10 cellular contexts compared by ENCODE assay signal in genomic region chr3:122067214-122067550, GRCh38. TPM values are rescaled to one million over a fixed set of nuclear protein-coding genes. Genes with fewer than 3 reads are reported as not detected.
DNase-seq lines count a peak whose midpoint lies in the region; ATAC-seq, FAIRE-seq and TF ChIP-seq lines count a peak whose summit lies in the region.
"Had no signal": no experiment of that assay in that cellular context is flagged by ENCODE, and none has a peak within 500 bp of the region (broad histone marks: within the 10 kb centered on the region; RNA-seq: fewer than 3 reads in every experiment).

No MANE protein-coding gene starts in this region.

- H4K20me1 ChIP-seq in HepG2 (ENCODE audit: insufficient read depth, low read length), result no peaks in the 10 kb centered on the region

- ATAC-seq in GM19328 (IDR thresholded peaks at IDR 0.05; ENCODE audit: unreplicated experiment), result peak; percentile 41
- peak; percentile 58 for ATAC-seq in HG03066 (IDR thresholded peaks at IDR 0.05; ENCODE audit: low read depth, unreplicated experiment)
- no peak for ATAC-seq in HepG2

- no peak overlapping the region for H2AFZ ChIP-seq in HepG2 (ENCODE audit: low read length)

- CTCF ChIA-PET in HepG2 (lab: Yijun Ruan, JAX; ENCODE audit: low intra/inter-chr PET ratio, low total read pairs), result no interaction called here

- no peak for TF ChIP-seq RAD21 in HepG2 (CRISPR knock-in tag; IDR thresholded peaks at IDR 0.05)

- POLR2A ChIA-PET in HepG2 (lab: Yijun Ruan, JAX), result no interaction called here

- no peaks in the 10 kb centered on the region for H3K79me2 ChIP-seq in HepG2 (ENCODE audit: insufficient read depth, low read length)

- H3K4me3 ChIP-seq in HepG2 (replicated peaks in 1 of 3; ENCODE audit: insufficient read depth in 1 of 3, low read depth in 2 of 3, low read length in 3 of 3), result no peak overlapping the region

- no TSS peak for BruUV-seq in HepG2 (replicated peaks; lab: Mats Ljungman, UMichigan)

- no peaks in the 10 kb centered on the region for H3K9me3 ChIP-seq in HepG2 (ENCODE audit: low read length)

- no peaks in the 10 kb centered on the region for H3K36me3 ChIP-seq in HepG2 (replicated peaks in 1 of 2; ENCODE audit: control insufficient read depth in 1 of 2, insufficient read depth in 2 of 2, low read length in 2 of 2)

- H3K9ac ChIP-seq in HepG2 (ENCODE audit: insufficient read depth, low read depth, low read length), result no peak overlapping the region

- intact Hi-C loops in HepG2 (cut with micrococcal nuclease; ENCODE audit: unreplicated experiment), result no loop called here

- TF ChIP-seq EP300 in HepG2 (IDR thresholded peaks at IDR 0.05; ENCODE audit: low read depth in 2 of 2, low read length in 2 of 2) (no peak), HepG2 (CRISPR knock-in tag; IDR thresholded peaks at IDR 0.05; ENCODE audit: borderline replicate concordance) (no peak)

- no peak for TF ChIP-seq POLR2A in HepG2 (IDR thresholded peaks at IDR 0.05; ENCODE audit: insufficient read depth in 1 of 2, low read depth in 2 of 2, low read length in 2 of 2)

- 49% methylated on average over 5 of the region's 5 CpGs for WGBS in HepG2 (ENCODE audit: low lambda C conversion rate)

- no peak overlapping the region for H3K4me2 ChIP-seq in HepG2 (ENCODE audit: low read depth, low read length)

- TF ChIP-seq CTCF in HepG2 (CRISPR knock-in tag; IDR thresholded peaks at IDR 0.05), result no peak

- H3K27ac ChIP-seq in HepG2 (ENCODE audit: extremely low read length, insufficient read depth, low read length), result no peak overlapping the region

- no peaks in the 10 kb centered on the region for H3K4me1 ChIP-seq in HepG2 (ENCODE audit: insufficient read depth, low read length)

- H3K27me3 ChIP-seq in HepG2 (ENCODE audit: control insufficient read depth in 1 of 2, insufficient read depth in 2 of 2, low read length in 2 of 2), result 0 out of 5 replicates have a peak, but pooled peaks cover 0 to 4% of the 10 kb centered on the region in 2 experiments

- no peak for FAIRE-seq in HepG2 (lab: Jason Lieb, UNC)

- in situ Hi-C loops in HepG2 (cut with HindIII; ENCODE audit: extremely low pct_ligation_motif_present, low pct_unique_long_range_greater_than_20kb), result no loop called here

- DNase-seq in AML-193 (lab: John Stamatoyannopoulos, UW) (peak; percentile 95 to 96), SIG-M5 (lab: John Stamatoyannopoulos, UW) (peak; percentile 71), HepG2 (ENCODE audit: low spot score) (no peak), mesenteric fat pad (ENCODE audit: low spot score) (no peak), dermis blood vessel endothelial cell (no peak), HuH-7 (ENCODE audit: low spot score) (no peak)
- DNase-seq: activated effector memory CD4-positive, alpha-beta T cell treated with Interleukin-2 at 50 U/mL for 16 hours; NCI-H2227 treated with DMSO at 0.1 percent for 48 hours had no signal

TF ChIP-seq in HepG2, 621 proteins besides CTCF, POLR2A, EP300 and RAD21 (continues in another document):
- TF ChIP-seq, protein P1, sequence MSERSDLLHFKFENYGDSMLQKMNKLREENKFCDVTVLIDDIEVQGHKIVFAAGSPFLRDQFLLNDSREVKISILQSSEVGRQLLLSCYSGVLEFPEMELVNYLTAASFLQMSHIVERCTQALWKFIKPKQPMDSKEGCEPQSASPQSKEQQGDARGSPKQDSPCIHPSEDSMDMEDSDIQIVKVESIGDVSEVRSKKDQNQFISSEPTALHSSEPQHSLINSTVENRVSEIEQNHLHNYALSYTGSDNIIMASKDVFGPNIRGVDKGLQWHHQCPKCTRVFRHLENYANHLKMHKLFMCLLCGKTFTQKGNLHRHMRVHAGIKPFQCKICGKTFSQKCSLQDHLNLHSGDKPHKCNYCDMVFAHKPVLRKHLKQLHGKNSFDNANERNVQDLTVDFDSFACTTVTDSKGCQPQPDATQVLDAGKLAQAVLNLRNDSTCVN (CRISPR knock-in tag; IDR thresholded peaks at IDR 0.05; ENCODE audit: borderline replicate concordance), result no peak
- TF ChIP-seq MYC (CRISPR knock-in tag; IDR thresholded peaks at IDR 0.05; ENCODE audit: borderline replicate concordance) (no peak), SIN3A (IDR thresholded peaks at IDR 0.05; ENCODE audit: borderline replicate concordance, low read depth, low read length) (no peak), SMC3 (IDR thresholded peaks at IDR 0.05; ENCODE audit: low read length) (no peak), TRIM22 (IDR thresholded peaks at IDR 0.05) (no peak), KDM5B (CRISPR knock-in tag; IDR thresholded peaks at IDR 0.05; ENCODE audit: borderline replicate concordance) (no peak)
- TF ChIP-seq, protein P2, sequence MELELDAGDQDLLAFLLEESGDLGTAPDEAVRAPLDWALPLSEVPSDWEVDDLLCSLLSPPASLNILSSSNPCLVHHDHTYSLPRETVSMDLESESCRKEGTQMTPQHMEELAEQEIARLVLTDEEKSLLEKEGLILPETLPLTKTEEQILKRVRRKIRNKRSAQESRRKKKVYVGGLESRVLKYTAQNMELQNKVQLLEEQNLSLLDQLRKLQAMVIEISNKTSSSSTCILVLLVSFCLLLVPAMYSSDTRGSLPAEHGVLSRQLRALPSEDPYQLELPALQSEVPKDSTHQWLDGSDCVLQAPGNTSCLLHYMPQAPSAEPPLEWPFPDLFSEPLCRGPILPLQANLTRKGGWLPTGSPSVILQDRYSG (CRISPR knock-in tag; IDR thresholded peaks at IDR 0.05), result no peak

RNA-seq across cellular contexts. Expression of gene CD86, which starts 12.0 kb away (rescaled TPM):
- total RNA-seq in HepG2 (2016; rRNA removed; fragmentation: Illumina TruSeq; extraction: Trizol) (not detected in 2 replicates), mesenteric fat pad (15.4 TPM), dermis blood vessel endothelial cell (not detected in 2 replicates)
- not detected in 2 replicates for total RNA-seq in HepG2 (2016; cell fraction: cytosol; rRNA removed; fragmentation: Illumina TruSeq; extraction: Trizol; ENCODE audit: low read depth)
- not detected in 2 replicates for total RNA-seq in HepG2 (2016; cell fraction: insoluble cytoplasmic fraction; rRNA removed; fragmentation: Illumina TruSeq; extraction: Trizol)
- not detected in 2 replicates for total RNA-seq in HepG2 (2016; cell fraction: membrane; rRNA removed; fragmentation: Illumina TruSeq; extraction: Trizol)
- total RNA-seq in HepG2 (2016; cell fraction: nucleus; rRNA removed; fragmentation: Illumina TruSeq; extraction: Trizol), result not detected in 2 replicates
- not detected in 2 replicates for polyA plus RNA-seq in HepG2 (2011; rRNA removed)
- not detected in 2 replicates for polyA plus RNA-seq in HepG2 (2011; cell fraction: cytosol; rRNA removed)
- not detected in 2 replicates for polyA plus RNA-seq in HepG2 (2011; cell fraction: nucleus; rRNA removed)
- polyA plus RNA-seq in HepG2 (2012), result not detected in 2 replicates
- not detected in 2 replicates for polyA plus RNA-seq in HepG2 (2016; cell fraction: cytosol; fragmentation: Illumina TruSeq; extraction: Trizol; ENCODE audit: low read depth)
- not detected in 2 replicates for polyA plus RNA-seq in HepG2 (2016; cell fraction: insoluble cytoplasmic fraction; fragmentation: Illumina TruSeq; extraction: Trizol; ENCODE audit: low read depth)
- not detected in 2 replicates for polyA plus RNA-seq in HepG2 (2016; cell fraction: membrane; fragmentation: Illumina TruSeq; extraction: Trizol; ENCODE audit: low read depth)
- not detected in 2 replicates for polyA plus RNA-seq in HepG2 (2016; cell fraction: nucleus; fragmentation: Illumina TruSeq; extraction: Trizol; ENCODE audit: insufficient read depth, low read depth)
- polyA minus RNA-seq in HepG2 (2011; rRNA and poly(A)+ RNA removed; ENCODE audit: low replicate concordance), result not detected in 2 replicates
- polyA minus RNA-seq in HepG2 (2011; cell fraction: cytosol; rRNA and poly(A)+ RNA removed), result not detected in 2 replicates
- polyA minus RNA-seq in HepG2 (2011; cell fraction: nucleus; rRNA and poly(A)+ RNA removed), result not detected in 2 replicates

RNA-seq across cellular contexts. Expression of gene ILDR1, which starts 45.1 kb away (rescaled TPM):
- total RNA-seq in HepG2 (2016; rRNA removed; fragmentation: Illumina TruSeq; extraction: Trizol) (not detected in 2 replicates), mesenteric fat pad (not detected), dermis blood vessel endothelial cell (not detected in 2 replicates)
- total RNA-seq in HepG2 (2016; cell fraction: cytosol; rRNA removed; fragmentation: Illumina TruSeq; extraction: Trizol; ENCODE audit: low read depth), result not detected in 2 replicates
- not detected in 2 replicates for total RNA-seq in HepG2 (2016; cell fraction: insoluble cytoplasmic fraction; rRNA removed; fragmentation: Illumina TruSeq; extraction: Trizol)
- not detected in 2 replicates for total RNA-seq in HepG2 (2016; cell fraction: membrane; rRNA removed; fragmentation: Illumina TruSeq; extraction: Trizol)
- total RNA-seq in HepG2 (2016; cell fraction: nucleus; rRNA removed; fragmentation: Illumina TruSeq; extraction: Trizol), result not detected in 2 replicates
- polyA plus RNA-seq in HepG2 (2011; rRNA removed), result not detected in 2 replicates
- polyA plus RNA-seq in HepG2 (2011; cell fraction: cytosol; rRNA removed), result not detected in 2 replicates
- polyA plus RNA-seq in HepG2 (2011; cell fraction: nucleus; rRNA removed), result not detected in 2 replicates
- 0.09 TPM in 1 of 2 replicates, not detected in the other for polyA plus RNA-seq in HepG2 (2012)
- polyA plus RNA-seq in HepG2 (2016; cell fraction: cytosol; fragmentation: Illumina TruSeq; extraction: Trizol; ENCODE audit: low read depth), result not detected in 2 replicates
- polyA plus RNA-seq in HepG2 (2016; cell fraction: insoluble cytoplasmic fraction; fragmentation: Illumina TruSeq; extraction: Trizol; ENCODE audit: low read depth), result not detected in 2 replicates
- polyA plus RNA-seq in HepG2 (2016; cell fraction: membrane; fragmentation: Illumina TruSeq; extraction: Trizol; ENCODE audit: low read depth), result not detected in 2 replicates
- not detected in 2 replicates for polyA plus RNA-seq in HepG2 (2016; cell fraction: nucleus; fragmentation: Illumina TruSeq; extraction: Trizol; ENCODE audit: insufficient read depth, low read depth)
- polyA minus RNA-seq in HepG2 (2011; rRNA and poly(A)+ RNA removed; ENCODE audit: low replicate concordance), result not detected in 2 replicates
- polyA minus RNA-seq in HepG2 (2011; cell fraction: cytosol; rRNA and poly(A)+ RNA removed), result not detected in 2 replicates
- polyA minus RNA-seq in HepG2 (2011; cell fraction: nucleus; rRNA and poly(A)+ RNA removed), result not detected in 2 replicates

Comparison
In these comparisons a context has a peak if more than half of its experiments do, and no peak if none do; other contexts are left out.
1. DNase-seq: peak in AML-193 (2 of 2) and SIG-M5 (single experiment); none in HepG2 (single experiment), mesenteric fat pad (single experiment), dermis blood vessel endothelial cell (single experiment) and HuH-7 (single experiment).
2. RNA of gene CD86, which starts 12.0 kb away (total RNA-seq): 15.4 TPM in mesenteric fat pad (single experiment); not detected in HepG2 and not detected in dermis blood vessel endothelial cell; every median in the first group is over 10 times any median in the second.